Comparison of ENCODE assay signal across 8 cellular contexts in the genomic region with DNA sequence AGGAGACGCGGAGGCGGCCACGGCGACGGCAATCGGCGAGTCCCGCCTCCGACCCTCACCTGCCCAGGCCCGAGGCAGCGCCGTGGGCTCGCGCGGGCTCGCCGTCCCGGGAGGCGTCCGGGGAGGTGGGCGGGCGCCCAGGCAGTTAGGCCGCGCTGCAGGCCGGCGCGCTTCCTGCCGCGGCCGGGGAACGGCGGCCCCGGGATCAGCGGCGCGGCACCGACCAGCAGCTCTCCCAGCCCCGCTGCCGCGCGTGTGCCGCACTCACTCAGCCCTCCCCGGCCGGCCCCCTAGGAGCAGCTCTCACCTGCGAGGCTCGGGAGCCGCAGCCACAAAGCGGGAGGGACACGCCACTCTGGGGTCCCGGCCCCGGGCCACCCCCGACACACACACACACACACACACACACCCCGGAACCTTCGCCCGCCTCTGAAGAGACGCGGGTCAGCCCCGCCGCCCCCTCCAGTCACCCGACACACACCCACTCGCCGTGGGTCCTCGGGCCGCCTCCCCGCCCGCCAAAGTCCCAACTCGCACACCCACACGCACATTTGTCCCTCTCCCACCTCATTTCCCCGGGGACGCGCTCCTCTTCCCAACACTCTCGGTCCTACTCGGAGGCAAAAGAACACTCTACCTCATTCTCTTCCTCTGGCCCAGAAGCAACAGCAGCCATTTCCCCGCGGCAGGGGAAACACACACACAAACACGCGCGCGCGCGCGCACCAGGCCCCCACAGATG. TPM values are rescaled to one million over a fixed set of nuclear protein-coding genes. Genes with fewer than 3 reads are reported as not detected.
DNase-seq lines count a peak whose midpoint lies in the region; ATAC-seq, FAIRE-seq and TF ChIP-seq lines count a peak whose summit lies in the region.

A gene (minus strand): TSS at position 702 of the 742 bp plus-strand sequence. CDS start 60 bp downstream, at position 642.

- POLR2A ChIA-PET in AG04449 (lab: Yijun Ruan, JAX): interaction anchor here (1.1 to 2.0 kb wide), 2 partner anchors 43 to 44 kb away, joined by 3 to 18 read pairs; a partner anchor contains a TSS
- POLR2A ChIA-PET in naive thymus-derived CD8-positive, alpha-beta T cell (lab: Charles Lee): interaction anchor here (0.6 to 14.8 kb wide), 9 partner anchors 8 to 667 kb away, joined by 3 to 876 read pairs (median 5); a partner anchor contains a TSS

- H3K4me3 ChIP-seq in AG04449 (ENCODE audit: low read depth, low read length) (peak within 1 kb of the TSS; percentile 91), fibroblast of mammary gland (ENCODE audit: control insufficient read depth, low read depth, low read length) (peak within 1 kb of the TSS; percentile 89)

- peaks cover 0 to 3% (median 0%) of the 10 kb centered on the region in 5 donors for H3K27me3 Mint-ChIP-seq in naive thymus-derived CD8-positive, alpha-beta T cell
- no peaks in the 10 kb centered on the region for H3K27me3 Mint-ChIP-seq in stimulated activated naive CD8-positive, alpha-beta T cell treated with anti-CD3 and anti-CD28 coated beads, Interleukin-15, Interleukin-2, amounts not matched to agents 100 ng/mL and 50 ng/mL, for 24 hours

- no peak for TF ChIP-seq CTCF in AG04449 (IDR thresholded peaks at IDR 0.05; ENCODE audit: insufficient read depth, low read length, missing control alignments)
- no peak for TF ChIP-seq CTCF in fibroblast of mammary gland (conservative IDR thresholded peaks at IDR 0.05; ENCODE audit: control insufficient read depth, insufficient read depth, low read depth, low read length)

- H3K4me1 Mint-ChIP-seq in naive thymus-derived CD8-positive, alpha-beta T cell: peaks cover 36 to 71% (median 67%) of the 10 kb centered on the region in 4 donors
- H3K4me1 Mint-ChIP-seq in stimulated activated naive CD8-positive, alpha-beta T cell treated with anti-CD3 and anti-CD28 coated beads, Interleukin-15, Interleukin-2, amounts not matched to agents 100 ng/mL and 50 ng/mL, for 24 hours (ENCODE audit: low read depth): peaks cover 63% of the 10 kb centered on the region

- ATAC-seq in GM18867 (IDR thresholded peaks at IDR 0.05; ENCODE audit: unreplicated experiment): peak; percentile 37
- peak; percentile 36 for ATAC-seq in HG03432 (IDR thresholded peaks at IDR 0.05; ENCODE audit: unreplicated experiment)
- peak; percentile 12 to 15 for ATAC-seq in naive thymus-derived CD8-positive, alpha-beta T cell

- no peak for DNase-seq in AG04449 (ENCODE audit: low read depth, low spot score)
- peak; percentile 15 for DNase-seq in RCC 7860 (ENCODE audit: low spot score)
- peak; percentile 80 for DNase-seq in activated T-helper 9 cell treated with anti-CD3 and anti-CD28 coated beads, Interleukin-2, amount 50 U/mL, for 16 hours (ENCODE audit: low read depth)
- peak; percentile 68 for DNase-seq in fibroblast of mammary gland (ENCODE audit: low read depth)
- peak; percentile 44 to 95 (median 86) for DNase-seq in naive thymus-derived CD8-positive, alpha-beta T cell

- CTCF ChIA-PET in AG04449 (lab: Yijun Ruan, JAX): interaction anchor here (1.0 kb wide), 1 partner anchor 8 kb away, joined by 4 read pairs; no protein-coding TSS in a partner anchor

- H3K4me3 Mint-ChIP-seq in naive thymus-derived CD8-positive, alpha-beta T cell: peak within 1 kb of the TSS; percentile 96 to 100 (median 99)
- peak within 1 kb of the TSS; percentile 100 for H3K4me3 Mint-ChIP-seq in stimulated activated naive CD8-positive, alpha-beta T cell treated with anti-CD3 and anti-CD28 coated beads, Interleukin-15, Interleukin-2, amounts not matched to agents 100 ng/mL and 50 ng/mL, for 24 hours

- H3K36me3 Mint-ChIP-seq in naive thymus-derived CD8-positive, alpha-beta T cell: peaks cover 4 to 21% (median 5%) of the 10 kb centered on the region in 3 donors
- peaks cover 11% of the 10 kb centered on the region for H3K36me3 Mint-ChIP-seq in stimulated activated naive CD8-positive, alpha-beta T cell treated with anti-CD3 and anti-CD28 coated beads, Interleukin-15, Interleukin-2, amounts not matched to agents 100 ng/mL and 50 ng/mL, for 24 hours (ENCODE audit: low read depth)

- peaks cover 0 to 6% (median 0%) of the 10 kb centered on the region in 9 donors for H3K9me3 Mint-ChIP-seq in naive thymus-derived CD8-positive, alpha-beta T cell
- H3K9me3 Mint-ChIP-seq in stimulated activated naive CD8-positive, alpha-beta T cell treated with anti-CD3 and anti-CD28 coated beads, Interleukin-15, Interleukin-2, amounts not matched to agents 100 ng/mL and 50 ng/mL, for 24 hours: no peaks in the 10 kb centered on the region

- H3K27ac Mint-ChIP-seq in naive thymus-derived CD8-positive, alpha-beta T cell: peak within 1 kb of the TSS; percentile 96 to 100 (median 100)
- peak within 1 kb of the TSS; percentile 100 for H3K27ac Mint-ChIP-seq in stimulated activated naive CD8-positive, alpha-beta T cell treated with anti-CD3 and anti-CD28 coated beads, Interleukin-15, Interleukin-2, amounts not matched to agents 100 ng/mL and 50 ng/mL, for 24 hours

- no peak for FAIRE-seq in RCC 7860 (lab: Jason Lieb, UNC)

RNA-seq across cellular contexts. Expression of the gene that starts here (rescaled TPM):
- total RNA-seq in naive thymus-derived CD8-positive, alpha-beta T cell: 100 to 1,000 TPM; 227 to 231 TPM
- 10 to 100 TPM; 58.3 to 61.5 (median 60.2) TPM for polyA plus RNA-seq in naive thymus-derived CD8-positive, alpha-beta T cell
